In the genomic region with DNA sequence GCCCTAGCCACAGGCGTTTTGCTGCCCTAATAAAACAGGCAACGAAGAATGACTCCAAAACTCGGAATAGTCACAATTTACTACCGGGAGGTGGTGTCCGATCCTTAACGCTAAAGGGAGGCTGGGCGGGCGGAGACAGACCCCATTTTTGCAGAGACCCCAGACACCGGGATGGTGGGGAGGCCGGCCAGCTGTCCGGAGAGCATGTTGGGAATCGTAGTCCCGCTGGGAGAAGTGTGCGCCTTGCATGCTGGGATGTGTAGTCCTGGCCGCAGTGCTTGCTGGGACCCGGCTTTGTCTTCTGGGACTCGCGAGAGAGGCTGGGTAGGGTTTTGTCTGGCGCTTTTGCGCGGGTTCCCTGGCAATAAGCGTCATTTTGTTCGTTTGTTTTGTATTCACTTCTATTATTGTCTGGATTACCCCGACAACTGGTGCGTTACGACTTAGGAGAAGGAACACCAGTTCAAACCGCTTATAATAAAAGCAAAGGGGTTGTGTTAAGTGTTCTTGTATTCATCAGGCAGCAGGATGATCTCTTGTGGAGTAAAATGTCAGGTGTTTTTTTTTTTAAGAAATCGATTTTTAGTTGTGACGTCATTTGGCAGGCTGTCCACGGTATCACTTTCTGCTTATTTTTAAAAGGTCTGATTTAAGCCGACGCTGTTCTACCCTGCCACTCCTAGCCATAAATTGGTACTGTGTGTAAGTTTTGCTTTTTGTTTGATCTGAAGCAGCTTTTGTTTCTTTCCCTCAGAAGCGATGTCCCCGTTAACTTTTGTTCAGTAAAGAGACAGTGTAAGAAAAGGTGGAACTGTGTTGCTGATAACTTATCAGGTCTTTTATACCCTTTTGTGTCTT, we compare ENCODE assay signal across 8 cellular contexts.
DNase-seq lines count a peak whose midpoint lies in the region; ATAC-seq and FAIRE-seq lines count a peak whose summit lies in the region.

No MANE protein-coding gene starts in this region.

- FAIRE-seq in A204.1 (lab: Jason Lieb, UNC) (peak; percentile 66), TTC549 (lab: Jason Lieb, UNC) (peak; percentile 71)

- DNase-seq in NCI-H2107 (lab: John Stamatoyannopoulos, UW): peak; percentile 83
- peak; percentile 93 for DNase-seq in brain pericyte (ENCODE audit: low read depth, low spot score)
- DNase-seq in skeletal muscle cell (ENCODE audit: low read depth): peak; percentile 97

- H3K4me3 ChIP-seq in iPS-11a (ENCODE audit: low read depth, low read length) (peak overlapping the region; percentile 91), skeletal muscle cell (ENCODE audit: low read depth, low read length) (peak overlapping the region; percentile 62)

- peak; percentile 77 for ATAC-seq in GM18520 (IDR thresholded peaks at IDR 0.05; ENCODE audit: unreplicated experiment)
- ATAC-seq in HG03064 (IDR thresholded peaks at IDR 0.05; ENCODE audit: low read depth, unreplicated experiment): peak; percentile 80

Comparison
In these comparisons a context has a peak if more than half of its experiments do, and no peak if none do; other contexts are left out.
1. Peak in every context shown above with its lines: DNase-seq, ATAC-seq and H3K4me3 ChIP-seq.